Comparison of ENCODE assay signal across 8 cellular contexts in the genomic region with DNA sequence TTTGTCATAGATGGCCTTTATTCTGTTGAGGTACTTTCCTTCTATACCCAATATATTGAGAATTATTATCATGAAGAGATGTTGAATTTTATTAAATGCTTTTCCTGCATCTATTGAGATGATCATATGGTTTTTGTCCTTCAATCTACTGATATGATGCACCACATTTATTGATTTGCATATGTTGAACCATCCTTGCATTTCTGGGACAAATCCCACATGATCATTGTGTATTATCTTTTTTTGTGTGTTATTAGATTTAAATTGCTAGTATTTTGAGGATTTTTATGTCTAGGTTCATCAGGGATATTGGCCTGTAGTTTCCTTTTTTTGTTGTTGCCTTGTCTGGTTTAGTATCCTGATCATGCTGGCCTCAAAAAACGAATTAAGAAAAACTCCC.
"Had no signal": no experiment of that assay in that cellular context is flagged by ENCODE, and none has a peak within 500 bp of the region (broad histone marks: within the 10 kb centered on the region; RNA-seq: fewer than 3 reads in every experiment).

No MANE protein-coding gene starts in this region.

- FAIRE-seq: G401.6, GM12878, GM12891, GM12892, GM18507, GM19239 had no signal

- ATAC-seq: GM12878 had no signal

- DNase-seq: GDM1, GF-D8 had no signal

- H3K4me3 ChIP-seq: GM12878 had no signal
